Comparison of ENCODE assay signal across 24 cellular contexts in the genomic region with DNA sequence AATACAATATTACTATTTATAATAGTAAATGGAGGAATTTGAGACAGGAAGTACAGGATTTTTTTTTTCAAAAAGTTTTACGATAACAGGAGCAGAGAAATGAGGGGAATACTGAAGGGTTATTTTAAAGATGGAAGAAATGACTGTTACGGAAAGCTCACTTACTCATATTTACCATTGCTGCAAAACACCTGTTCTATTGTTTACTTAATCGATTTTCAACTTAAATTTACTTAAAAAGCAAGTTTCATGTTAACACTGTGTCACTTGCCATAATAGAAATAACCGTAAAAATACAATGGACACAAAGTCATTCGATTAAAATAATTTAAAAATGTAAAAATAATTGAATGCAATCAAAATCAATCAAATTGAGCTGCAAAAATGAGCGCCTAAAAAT. TPM values are rescaled to one million over a fixed set of nuclear protein-coding genes. Genes with fewer than 3 reads are reported as not detected.
"Had no signal": no experiment of that assay in that cellular context is flagged by ENCODE, and none has a peak within 500 bp of the region (broad histone marks: within the 10 kb centered on the region; RNA-seq: fewer than 3 reads in every experiment).

No MANE protein-coding gene starts in this region.

- H3K27ac ChIP-seq: ascending aorta, brain microvascular endothelial cell, foreskin keratinocyte, left lung, upper lobe of left lung had no signal

- H3K36me3 ChIP-seq: ascending aorta, brain microvascular endothelial cell, left lung, upper lobe of left lung had no signal

- ATAC-seq: activated CD4-positive, alpha-beta T cell treated with anti-CD3 and anti-CD28 coated beads for 36 hours; activated naive CD4-positive, alpha-beta T cell treated with anti-CD3 and anti-CD28 coated beads, Interleukin-2, amount 50 U/mL, for 72 hours; activated T-helper 17 cell treated with anti-CD3 and anti-CD28 coated beads, Interleukin-2, amount 50 U/mL, for 72 hours; foreskin keratinocyte; left lung; naive thymus-derived CD4-positive, alpha-beta T cell; sciatic nerve; stimulated activated effector memory CD8-positive, alpha-beta T cell treated with anti-CD3 and anti-CD28 coated beads, Interleukin-12 subunit alpha, Interleukin-12 subunit beta, amount 100 ng/mL, for 72 hours; stimulated activated naive CD8-positive, alpha-beta T cell treated with anti-CD3 and anti-CD28 coated beads, Interleukin-15, amount 100 ng/mL, for 72 hours had no signal

- DNase-seq: activated B cell treated with CpG ODN at 0.5 μM for 24 hours; activated CD4-positive, alpha-beta T cell treated with anti-CD3 and anti-CD28 coated beads, Interleukin-2, amount 50 U/mL, for 4 hours; activated CD8-positive, alpha-beta memory T cell treated with anti-CD3 and anti-CD28 coated beads for 24 hours; activated CD8-positive, alpha-beta memory T cell treated with anti-CD3 and anti-CD28 coated beads, Interleukin-2, amount 50 U/mL, for 4 hours; activated T-cell treated with anti-CD3 and anti-CD28 coated beads, Interleukin-2, amount 50 U/mL, for 24 hours; brain microvascular endothelial cell; caudate nucleus; dermis blood vessel endothelial cell; effector CD8-positive, alpha-beta T cell; foreskin keratinocyte; kidney; left lung; naive thymus-derived CD4-positive, alpha-beta T cell; occipital lobe; small intestine; stimulated activated CD4-positive, alpha-beta T cell treated with anti-CD3 and anti-CD28 coated beads, Interleukin-2, amount 100 ng/mL, for 24 hours; stimulated activated naive CD8-positive, alpha-beta T cell treated with anti-CD3 and anti-CD28 coated beads, Interleukin-15, amount 100 ng/mL, for 72 hours; upper lobe of left lung had no signal

- H3K4me3 ChIP-seq: ascending aorta, left lung, upper lobe of left lung had no signal

- H3K9me3 ChIP-seq: ascending aorta, left lung, upper lobe of left lung had no signal

- H3K27me3 ChIP-seq: ascending aorta, brain microvascular endothelial cell, foreskin keratinocyte, left lung, upper lobe of left lung had no signal

- FAIRE-seq: kidney, small intestine had no signal

RNA-seq across cellular contexts. Expression of gene EXO1, which starts 3.4 kb away (rescaled TPM):
- total RNA-seq: ascending aorta had no signal
- polyA plus RNA-seq: naive thymus-derived CD4-positive, alpha-beta T cell had no signal
